16 cellular contexts compared by ENCODE assay signal in the genomic region with DNA sequence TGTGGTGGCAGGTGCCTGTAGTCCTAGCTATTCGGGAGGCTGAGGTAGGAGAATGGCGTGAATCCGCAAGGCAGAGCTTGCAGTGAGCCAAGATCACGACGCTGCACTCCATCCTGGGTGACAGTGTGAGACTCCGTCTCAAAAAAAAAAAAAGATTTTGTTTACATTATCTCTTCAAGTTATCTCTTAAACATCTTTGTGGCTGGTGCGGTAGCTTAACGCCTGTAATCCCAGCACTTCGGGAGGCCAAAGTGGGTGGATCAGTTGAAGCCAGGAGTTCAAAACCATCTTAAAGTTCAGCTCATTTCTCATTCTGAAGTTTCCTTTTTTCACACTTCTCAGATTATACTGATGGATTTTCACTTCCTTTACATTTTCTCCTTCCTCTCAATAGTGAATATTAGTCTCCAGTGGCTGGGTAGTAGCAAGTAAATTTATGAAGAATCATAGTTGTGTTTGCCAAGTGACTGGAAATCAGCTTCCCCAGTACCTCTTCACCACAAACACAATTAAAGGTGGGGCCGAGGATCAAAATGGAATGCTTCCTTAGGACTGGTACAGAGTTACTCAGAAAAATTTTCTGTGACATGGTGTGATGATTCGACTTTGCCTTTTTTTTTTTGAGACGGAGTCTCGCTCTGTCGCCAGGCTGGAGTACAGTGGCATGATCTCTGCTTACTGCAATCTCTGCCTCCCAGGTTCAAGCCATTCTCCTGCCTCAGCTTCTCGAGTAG. TPM values are rescaled to one million over a fixed set of nuclear protein-coding genes. Genes with fewer than 3 reads are reported as not detected.
DNase-seq lines count a peak whose midpoint lies in the region; ATAC-seq and TF ChIP-seq lines count a peak whose summit lies in the region.
"Had no signal": no experiment of that assay in that cellular context is flagged by ENCODE, and none has a peak within 500 bp of the region (broad histone marks: within the 10 kb centered on the region; RNA-seq: fewer than 3 reads in every experiment).

No MANE protein-coding gene starts in this region.

- H2AFZ ChIP-seq in GM23338 = no peak overlapping the region
- H2AFZ ChIP-seq in PC-9 = no peak overlapping the region

- H3K79me2 ChIP-seq in GM23338 (replicated peaks; ENCODE audit: insufficient read depth) (peaks cover 100% of the 10 kb centered on the region), PC-9 (ENCODE audit: low read depth) (peaks cover 97% of the 10 kb centered on the region)

- TF ChIP-seq EP300 in gastroesophageal sphincter (IDR thresholded peaks at IDR 0.05) = no peak

- CTCF ChIA-PET in activated CD8-positive, alpha-beta T cell treated with anti-CD3 and anti-CD28 coated beads, Interleukin-2, amount 10 ng/mL, durations not matched to agents 7 days and 5 days (lab: Charles Lee) = interaction anchor here (0.6 to 1.7 kb wide), 8 partner anchors 15 to 449 kb away, joined by 3 to 6 read pairs (median 4); no protein-coding TSS in a partner anchor
- CTCF ChIA-PET in PC-9 (lab: Charles Lee) = no interaction called here

- H3K27ac ChIP-seq in CD4-positive, CD25-positive, alpha-beta regulatory T cell (ENCODE audit: insufficient read depth, low read length, poor library complexity, severe bottlenecking) = no peak overlapping the region
- H3K27ac ChIP-seq in GM23338 (ENCODE audit: low read depth) (peak overlapping the region; percentile 76; the same call in 1 of the 2 replicates), gastroesophageal sphincter (peak overlapping the region in 3 of 4 donors; percentile 53 to 67 (median 55)), PC-9 (no peak overlapping the region)
- H3K27ac ChIP-seq: cardiac muscle cell, Peyer's patch, testis had no signal

- H3K9me2 ChIP-seq in GM23338 (ENCODE audit: insufficient read depth) = no peaks in the 10 kb centered on the region
- no peaks in the 10 kb centered on the region for H3K9me2 ChIP-seq in PC-9 (ENCODE audit: insufficient read depth)

- 33 to 62% methylated on average over 1 to 15 of the region's 15 CpGs for WGBS in gastroesophageal sphincter (ENCODE audit: low coverage in 1 of 2), 2 donors

- POLR2A ChIA-PET in activated CD8-positive, alpha-beta T cell treated with anti-CD3 and anti-CD28 coated beads, Interleukin-2, amount 10 ng/mL, durations not matched to agents 7 days and 5 days (lab: Charles Lee) = interaction anchor here (1.7 kb wide), 1 partner anchor 13 kb away, joined by 4 read pairs; no protein-coding TSS in a partner anchor
- POLR2A ChIA-PET in PC-9 (lab: Charles Lee; ENCODE audit: unreplicated experiment) = interaction anchor here (0.7 kb wide), 1 partner anchor 161 kb away, joined by 3 read pairs; a partner anchor contains a TSS

- peaks cover 12% of the 10 kb centered on the region for H3K36me3 ChIP-seq in CD4-positive, CD25-positive, alpha-beta regulatory T cell (ENCODE audit: control insufficient read depth, insufficient read depth, low read length)
- H3K36me3 ChIP-seq in GM23338 (ENCODE audit: insufficient read depth) = peaks cover 12% of the 10 kb centered on the region
- H3K36me3 ChIP-seq in gastroesophageal sphincter = peaks cover 0 to 51% of the 10 kb centered on the region in 2 donors
- peaks cover 14% of the 10 kb centered on the region for H3K36me3 ChIP-seq in PC-9 (ENCODE audit: low read depth)

- intact Hi-C loops in PC-9 (cut with micrococcal nuclease; ENCODE audit: unreplicated experiment) = no loop called here

- no peak overlapping the region for H3K4me3 ChIP-seq in CD4-positive, CD25-positive, alpha-beta regulatory T cell (ENCODE audit: low read depth, low read length)
- H3K4me3 ChIP-seq in GM23338 (no peak overlapping the region), gastroesophageal sphincter (no peak overlapping the region), PC-9 (no peak overlapping the region)
- H3K4me3 ChIP-seq: cardiac muscle cell, Peyer's patch, testis had no signal

- H3K36me3 Mint-ChIP-seq in CD4-positive, CD25-positive, alpha-beta regulatory T cell = peaks cover 15% of the 10 kb centered on the region
- H3K36me3 Mint-ChIP-seq in GM23338 (ENCODE audit: low read depth) = peaks cover 41% of the 10 kb centered on the region
- peaks cover 42% of the 10 kb centered on the region for H3K36me3 Mint-ChIP-seq in activated CD8-positive, alpha-beta T cell treated with anti-CD3 and anti-CD28 coated beads, Interleukin-2, amount 10 ng/mL, durations not matched to agents 7 days and 5 days (ENCODE audit: low read depth)

- peak overlapping the region in 2 of 4 donors; percentile 48 to 53 for H3K4me3 Mint-ChIP-seq in CD4-positive, CD25-positive, alpha-beta regulatory T cell
- no peak overlapping the region; the same call in 2 of the 3 replicates for H3K4me3 Mint-ChIP-seq in GM23338
- no peak overlapping the region for H3K4me3 Mint-ChIP-seq in activated CD8-positive, alpha-beta T cell treated with anti-CD3 and anti-CD28 coated beads, Interleukin-2, amount 10 ng/mL, durations not matched to agents 7 days and 5 days

- peaks cover 13 to 39% (median 26%) of the 10 kb centered on the region in 4 donors for H3K4me1 Mint-ChIP-seq in CD4-positive, CD25-positive, alpha-beta regulatory T cell
- no peaks in the 10 kb centered on the region; the same call in 2 of the 3 replicates for H3K4me1 Mint-ChIP-seq in GM23338
- peaks cover 32% of the 10 kb centered on the region for H3K4me1 Mint-ChIP-seq in activated CD8-positive, alpha-beta T cell treated with anti-CD3 and anti-CD28 coated beads, Interleukin-2, amount 10 ng/mL, durations not matched to agents 7 days and 5 days (ENCODE audit: low read depth)

- H3K4me2 ChIP-seq in GM23338 = no peak overlapping the region
- no peak overlapping the region for H3K4me2 ChIP-seq in PC-9

- H3F3A ChIP-seq in GM23338 (replicated peaks; ENCODE audit: low read depth) (0 out of 2 replicates have a peak, but pooled peaks cover 4% of the 10 kb centered on the region), PC-9 (ENCODE audit: insufficient read depth, low read depth) (peaks cover 3% of the 10 kb centered on the region; the same call in 1 of the 2 replicates)

- H3K9me3 ChIP-seq in CD4-positive, CD25-positive, alpha-beta regulatory T cell (ENCODE audit: control insufficient read depth in 2 of 2, low read length in 2 of 2) = no peaks in the 10 kb centered on the region
- H3K9me3 ChIP-seq in gastroesophageal sphincter = no peaks in the 10 kb centered on the region
- H3K9me3 ChIP-seq in PC-9 (ENCODE audit: insufficient read depth, low read depth) = no peaks in the 10 kb centered on the region
- H3K9me3 ChIP-seq: Peyer's patch, testis had no signal

- TF ChIP-seq POLR2A in gastroesophageal sphincter (IDR thresholded peaks at IDR 0.05) = no peak

- TF ChIP-seq CTCF in GM23338 (conservative IDR thresholded peaks at IDR 0.05; ENCODE audit: low read depth in 2 of 2) (no peak), gastroesophageal sphincter (IDR thresholded peaks at IDR 0.05) (no peak), PC-9 (conservative IDR thresholded peaks at IDR 0.05) (no peak)

- H3K27me3 ChIP-seq in CD4-positive, CD25-positive, alpha-beta regulatory T cell (ENCODE audit: control insufficient read depth, insufficient read depth, low read length) = no peaks in the 10 kb centered on the region
- H3K27me3 ChIP-seq in GM23338 (ENCODE audit: insufficient read depth) (no peaks in the 10 kb centered on the region), gastroesophageal sphincter (no peaks in the 10 kb centered on the region), PC-9 (ENCODE audit: insufficient read depth, low read depth) (no peaks in the 10 kb centered on the region)
- H3K27me3 ChIP-seq: cardiac muscle cell, Peyer's patch, testis had no signal

- no peaks in the 10 kb centered on the region for H3K27me3 Mint-ChIP-seq in CD4-positive, CD25-positive, alpha-beta regulatory T cell
- no peaks in the 10 kb centered on the region for H3K27me3 Mint-ChIP-seq in GM23338 (ENCODE audit: insufficient read depth, low read depth, poor library complexity)
- H3K27me3 Mint-ChIP-seq in activated CD8-positive, alpha-beta T cell treated with anti-CD3 and anti-CD28 coated beads, Interleukin-2, amount 10 ng/mL, durations not matched to agents 7 days and 5 days (ENCODE audit: low read depth) = no peaks in the 10 kb centered on the region

- in situ Hi-C loops in G401 (cut with HindIII; ENCODE audit: low sequenced_read_pairs) = no loop called here

- H4K20me1 ChIP-seq in GM23338 (replicated peaks; ENCODE audit: insufficient read depth) (peaks cover 52% of the 10 kb centered on the region), PC-9 (ENCODE audit: insufficient read depth) (peaks cover 57% of the 10 kb centered on the region)

- ATAC-seq in CD4-positive, CD25-positive, alpha-beta regulatory T cell (ENCODE audit: low read depth in 2 of 2) = no peak
- no peak for ATAC-seq in GM23338
- ATAC-seq in activated CD8-positive, alpha-beta T cell treated with anti-CD3 and anti-CD28 coated beads, Interleukin-2, amount 10 ng/mL, durations not matched to agents 7 days and 5 days = peak; percentile 27
- no peak for ATAC-seq in gastroesophageal sphincter
- no peak for ATAC-seq in GM18520 (IDR thresholded peaks at IDR 0.05; ENCODE audit: unreplicated experiment)
- ATAC-seq: left ventricle myocardium superior had no signal

- no TSS peak for BruUV-seq in PC-9 (replicated peaks; lab: Mats Ljungman, UMichigan)

- no peaks in the 10 kb centered on the region for H3K9me3 Mint-ChIP-seq in CD4-positive, CD25-positive, alpha-beta regulatory T cell
- H3K9me3 Mint-ChIP-seq in GM23338 = no peaks in the 10 kb centered on the region
- no peaks in the 10 kb centered on the region for H3K9me3 Mint-ChIP-seq in activated CD8-positive, alpha-beta T cell treated with anti-CD3 and anti-CD28 coated beads, Interleukin-2, amount 10 ng/mL, durations not matched to agents 7 days and 5 days (ENCODE audit: insufficient read depth)

- DNase-seq in CD4-positive, CD25-positive, alpha-beta regulatory T cell = peak in 1 of 3 donors; percentile 13
- DNase-seq in GM23338 (ENCODE audit: low spot score) (no peak), PC-9 (no peak), G401 (ENCODE audit: low spot score) (no peak), GDM1 (lab: John Stamatoyannopoulos, UW) (no peak)
- no peak for DNase-seq in activated CD8-positive, alpha-beta T cell treated with anti-CD3 and anti-CD28 coated beads, Interleukin-2, amount 10 ng/mL, durations not matched to agents 7 days and 5 days
- DNase-seq: hippocampal formation, left ventricle myocardium superior, NCI-H1092, NCI-H345, small intestine, testis had no signal

- H3K4me1 ChIP-seq in CD4-positive, CD25-positive, alpha-beta regulatory T cell (ENCODE audit: control insufficient read depth, insufficient read depth, low read length, poor library complexity, severe bottlenecking) = peaks cover 5% of the 10 kb centered on the region
- H3K4me1 ChIP-seq in GM23338 (ENCODE audit: insufficient read depth) (no peaks in the 10 kb centered on the region), gastroesophageal sphincter (peaks cover 0 to 65% (median 5%) of the 10 kb centered on the region in 3 donors), PC-9 (replicated peaks; ENCODE audit: insufficient read depth) (no peaks in the 10 kb centered on the region)

- peak overlapping the region; percentile 72 to 95 (median 75) for H3K27ac Mint-ChIP-seq in CD4-positive, CD25-positive, alpha-beta regulatory T cell
- H3K27ac Mint-ChIP-seq in GM23338 = no peak overlapping the region
- peak overlapping the region; percentile 73 for H3K27ac Mint-ChIP-seq in activated CD8-positive, alpha-beta T cell treated with anti-CD3 and anti-CD28 coated beads, Interleukin-2, amount 10 ng/mL, durations not matched to agents 7 days and 5 days

RNA-seq across cellular contexts. Expression of a gene that starts 13.8 kb away (rescaled TPM):
- total RNA-seq in CD4-positive, CD25-positive, alpha-beta regulatory T cell = 60.3 TPM
- 10 to 100 TPM; 12.0 to 17.5 (median 15.1) TPM for polyA plus RNA-seq in CD4-positive, CD25-positive, alpha-beta regulatory T cell
- 61.4 and 63.3 TPM in 2 replicates for total RNA-seq in GM23338 (2014; rRNA removed; shearing (Covaris generic))
- polyA plus RNA-seq in GM23338 (2016; fragmentation: Nextera tagmentation; extraction: Ambion mirVana) = 23.2 and 31.4 TPM in 2 replicates
- 10 to 100 TPM; 64.9 to 69.2 TPM for total RNA-seq in activated CD8-positive, alpha-beta T cell treated with anti-CD3 and anti-CD28 coated beads, Interleukin-2, amount 10 ng/mL, durations not matched to agents 7 days and 5 days
- 10 to 100 TPM; 42.8 to 80.1 (median 49.9) TPM for total RNA-seq in gastroesophageal sphincter
- 69.7 and 76.4 TPM in 2 replicates for total RNA-seq in PC-9 (2021)
- 39.1 and 60.1 TPM in 2 replicates for total RNA-seq in G401 (2014; rRNA removed; shearing (Covaris generic))

RNA-seq across cellular contexts. Expression of a gene that starts 22.1 kb away (rescaled TPM):
- 41.8 TPM for total RNA-seq in CD4-positive, CD25-positive, alpha-beta regulatory T cell
- 100 to 1,000 TPM in 1 of 4 donors, 10 to 100 TPM in 3; 83.0 to 101 (median 95.0) TPM for polyA plus RNA-seq in CD4-positive, CD25-positive, alpha-beta regulatory T cell
- total RNA-seq in GM23338 (2014; rRNA removed; shearing (Covaris generic)) = 60.2 and 64.0 TPM in 2 replicates
- polyA plus RNA-seq in GM23338 (2016; fragmentation: Nextera tagmentation; extraction: Ambion mirVana) = 90.3 and 95.3 TPM in 2 replicates
- total RNA-seq in activated CD8-positive, alpha-beta T cell treated with anti-CD3 and anti-CD28 coated beads, Interleukin-2, amount 10 ng/mL, durations not matched to agents 7 days and 5 days = 10 to 100 TPM; 59.8 to 61.7 TPM
- total RNA-seq in gastroesophageal sphincter (10 to 100 TPM; 46.4 to 82.0 (median 66.5) TPM), PC-9 (2021) (63.9 and 72.5 TPM in 2 replicates)
- 71.9 and 80.9 TPM in 2 replicates for total RNA-seq in G401 (2014; rRNA removed; shearing (Covaris generic))

RNA-seq across cellular contexts. Expression of a gene that starts 36.4 kb away (rescaled TPM):
- 3.3 TPM for total RNA-seq in CD4-positive, CD25-positive, alpha-beta regulatory T cell
- not detected for polyA plus RNA-seq in CD4-positive, CD25-positive, alpha-beta regulatory T cell
- total RNA-seq in GM23338 (2014; rRNA removed; shearing (Covaris generic)) = 1.3 TPM in 1 of 2 replicates, not detected in the other
- polyA plus RNA-seq in GM23338 (2016; fragmentation: Nextera tagmentation; extraction: Ambion mirVana) = not detected in 2 replicates
- 1 to 10 TPM; 2.2 to 3.4 TPM for total RNA-seq in activated CD8-positive, alpha-beta T cell treated with anti-CD3 and anti-CD28 coated beads, Interleukin-2, amount 10 ng/mL, durations not matched to agents 7 days and 5 days
- total RNA-seq in gastroesophageal sphincter (1 to 10 TPM in 1 of 4 donors, not detected in 3; 2.2 TPM), PC-9 (2021) (1.2 TPM in 1 of 2 replicates, not detected in the other)
- not detected in 2 replicates for total RNA-seq in G401 (2014; rRNA removed; shearing (Covaris generic))
- total RNA-seq: testis had no signal
- polyA plus RNA-seq: cardiac muscle cell had no signal

RNA-seq across cellular contexts. Expression of a gene that starts 42.4 kb away (rescaled TPM):
- 91.6 TPM for total RNA-seq in CD4-positive, CD25-positive, alpha-beta regulatory T cell
- 100 to 1,000 TPM; 242 to 392 (median 297) TPM for polyA plus RNA-seq in CD4-positive, CD25-positive, alpha-beta regulatory T cell
- 165 and 171 TPM in 2 replicates for total RNA-seq in GM23338 (2014; rRNA removed; shearing (Covaris generic))
- polyA plus RNA-seq in GM23338 (2016; fragmentation: Nextera tagmentation; extraction: Ambion mirVana) = 235 and 263 TPM in 2 replicates
- total RNA-seq in activated CD8-positive, alpha-beta T cell treated with anti-CD3 and anti-CD28 coated beads, Interleukin-2, amount 10 ng/mL, durations not matched to agents 7 days and 5 days = 100 to 1,000 TPM; 194 to 210 TPM
- total RNA-seq in gastroesophageal sphincter = 100 to 1,000 TPM; 163 to 184 (median 171) TPM
- total RNA-seq in PC-9 (2021) = 230 and 255 TPM in 2 replicates
- total RNA-seq in G401 (2014; rRNA removed; shearing (Covaris generic)) = 242 and 285 TPM in 2 replicates

RNA-seq across cellular contexts. Expression of a gene that starts 46.2 kb away (rescaled TPM):
- total RNA-seq in CD4-positive, CD25-positive, alpha-beta regulatory T cell = 51.0 TPM
- 100 to 1,000 TPM in 1 of 4 donors, 10 to 100 TPM in 3; 74.3 to 104 (median 90.5) TPM for polyA plus RNA-seq in CD4-positive, CD25-positive, alpha-beta regulatory T cell
- total RNA-seq in GM23338 (2014; rRNA removed; shearing (Covaris generic)) = 26.3 and 27.1 TPM in 2 replicates
- 88.9 and 92.3 TPM in 2 replicates for polyA plus RNA-seq in GM23338 (2016; fragmentation: Nextera tagmentation; extraction: Ambion mirVana)
- total RNA-seq in activated CD8-positive, alpha-beta T cell treated with anti-CD3 and anti-CD28 coated beads, Interleukin-2, amount 10 ng/mL, durations not matched to agents 7 days and 5 days = 10 to 100 TPM; 53.0 to 55.9 TPM
- total RNA-seq in gastroesophageal sphincter = 10 to 100 TPM; 18.7 to 32.0 (median 25.6) TPM
- 42.5 and 47.7 TPM in 2 replicates for total RNA-seq in PC-9 (2021)
- total RNA-seq in G401 (2014; rRNA removed; shearing (Covaris generic)) = 44.3 and 57.7 TPM in 2 replicates

Comparison
In these comparisons a context has a peak if more than half of its experiments do, and no peak if none do; other contexts are left out.
1. H3K27ac ChIP-seq: peak in GM23338 (single experiment) and gastroesophageal sphincter (3 of 4); none in CD4-positive, CD25-positive, alpha-beta regulatory T cell (single experiment) and PC-9 (single experiment).